ENCODE assay signal across 32 cellular contexts in the genomic region with DNA sequence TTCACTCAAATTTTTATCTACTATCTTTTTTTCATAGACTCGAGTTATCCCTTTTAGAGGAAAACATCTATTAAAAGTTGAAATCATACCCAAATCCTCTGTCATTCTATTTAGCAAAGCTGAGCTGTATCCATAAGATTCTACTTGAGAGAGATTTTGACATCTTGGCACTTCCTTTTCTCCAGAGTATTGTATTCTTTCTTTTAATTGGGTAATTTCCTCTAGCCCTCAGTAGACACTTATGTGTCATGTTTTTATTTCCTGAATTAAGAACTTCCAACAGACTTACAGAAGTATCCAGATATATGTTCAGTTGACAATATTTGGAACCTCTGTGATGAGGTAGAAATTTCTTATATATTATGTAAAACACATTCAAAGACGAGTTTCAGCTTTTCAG.
"Had no signal": no experiment of that assay in that cellular context is flagged by ENCODE, and none has a peak within 500 bp of the region (broad histone marks: within the 10 kb centered on the region; RNA-seq: fewer than 3 reads in every experiment).

No MANE protein-coding gene starts in this region.

- H3K9me3 ChIP-seq: ascending aorta, breast epithelium, gastrocnemius medialis had no signal

- H3K27ac Mint-ChIP-seq: activated CD4-positive, alpha-beta memory T cell treated with anti-CD3 and anti-CD28 coated beads for 36 hours; activated CD4-positive, alpha-beta T cell treated with anti-CD3 and anti-CD28 coated beads for 36 hours; activated CD4-positive, alpha-beta T cell treated with anti-CD3 and anti-CD28 coated beads, Interleukin-2, amount 10 ng/mL, durations not matched to agents 24 days and 14 days; activated CD8-positive, alpha-beta memory T cell treated with anti-CD3 and anti-CD28 coated beads, Interleukin-2, amount 10 ng/mL, durations not matched to agents 7 days and 5 days; activated CD8-positive, alpha-beta T cell treated with anti-CD3 and anti-CD28 coated beads, Interleukin-2, amount 10 ng/mL, durations not matched to agents 7 days and 5 days; activated naive CD4-positive, alpha-beta T cell treated with anti-CD3 and anti-CD28 coated beads, Interleukin-2, amount 10 ng/mL, durations not matched to agents 7 days and 5 days; activated naive CD4-positive, alpha-beta T cell treated with anti-CD3 and anti-CD28 coated beads, Interleukin-2, amount 50 U/mL, for 72 hours; activated naive CD8-positive, alpha-beta T cell treated with anti-CD3 and anti-CD28 coated beads, Interleukin-2, amount 10 ng/mL, durations not matched to agents 7 days and 5 days; activated T-cell treated with anti-CD3 and anti-CD28 coated beads, Interleukin-2, amount 50 U/mL, for 72 hours; brain; dendritic cell treated with granulocyte-macrophage colony-stimulating factor and Interleukin-4, amounts not matched to agents 40 ng/mL and 50 ng/mL, for 4 days; T-cell; T-helper 1 cell treated with Interleukin-12 subunit alpha and Interleukin-12 subunit beta and Interleukin-4 antibody, amounts not matched to agents 30 μg/mL and 1 μg/mL, for 36 hours; T-helper 2 cell treated with Interferon-gamma antibody and Interleukin-4, amounts not matched to agents 5 μg/mL and 100 μg/mL, for 36 hours had no signal

- H3K27me3 ChIP-seq: ascending aorta, breast epithelium, foreskin keratinocyte, gastrocnemius medialis, heart left ventricle had no signal

- H3K36me3 ChIP-seq: ascending aorta, breast epithelium, gastrocnemius medialis, heart left ventricle had no signal

- H3K27ac ChIP-seq: ascending aorta, breast epithelium, coronary artery, foreskin keratinocyte, gastrocnemius medialis, heart left ventricle had no signal

- ATAC-seq: activated CD4-positive, alpha-beta T cell treated with anti-CD3 and anti-CD28 coated beads for 36 hours; activated CD8-positive, alpha-beta memory T cell treated with anti-CD3 and anti-CD28 coated beads, Interleukin-2, amount 10 ng/mL, durations not matched to agents 7 days and 5 days; activated CD8-positive, alpha-beta T cell treated with anti-CD3 and anti-CD28 coated beads, Interleukin-2, amount 10 ng/mL, durations not matched to agents 7 days and 5 days; activated naive CD4-positive, alpha-beta T cell treated with anti-CD3 and anti-CD28 coated beads, Interleukin-2, amount 50 U/mL, for 72 hours; activated T-cell treated with anti-CD3 and anti-CD28 coated beads, Interleukin-2, amount 50 U/mL, for 72 hours; esophagus mucosa; foreskin keratinocyte; gastrocnemius medialis; heart left ventricle; T-cell had no signal

- H3K27me3 Mint-ChIP-seq: activated CD4-positive, alpha-beta memory T cell treated with anti-CD3 and anti-CD28 coated beads for 36 hours; activated CD4-positive, alpha-beta T cell treated with anti-CD3 and anti-CD28 coated beads, Interleukin-2, amount 10 ng/mL, durations not matched to agents 24 days and 14 days; activated CD8-positive, alpha-beta memory T cell treated with anti-CD3 and anti-CD28 coated beads, Interleukin-2, amount 10 ng/mL, durations not matched to agents 7 days and 5 days; activated naive CD4-positive, alpha-beta T cell treated with anti-CD3 and anti-CD28 coated beads, Interleukin-2, amount 10 ng/mL, durations not matched to agents 7 days and 5 days; activated naive CD8-positive, alpha-beta T cell treated with anti-CD3 and anti-CD28 coated beads, Interleukin-2, amount 10 ng/mL, durations not matched to agents 7 days and 5 days; brain; dendritic cell treated with granulocyte-macrophage colony-stimulating factor and Interleukin-4, amounts not matched to agents 40 ng/mL and 50 ng/mL, for 4 days had no signal

- H3K4me3 Mint-ChIP-seq: activated CD4-positive, alpha-beta memory T cell treated with anti-CD3 and anti-CD28 coated beads for 36 hours; activated CD4-positive, alpha-beta T cell treated with anti-CD3 and anti-CD28 coated beads for 36 hours; activated CD4-positive, alpha-beta T cell treated with anti-CD3 and anti-CD28 coated beads, Interleukin-2, amount 10 ng/mL, durations not matched to agents 24 days and 14 days; activated CD8-positive, alpha-beta memory T cell treated with anti-CD3 and anti-CD28 coated beads, Interleukin-2, amount 10 ng/mL, durations not matched to agents 7 days and 5 days; activated CD8-positive, alpha-beta T cell treated with anti-CD3 and anti-CD28 coated beads, Interleukin-2, amount 10 ng/mL, durations not matched to agents 7 days and 5 days; activated naive CD4-positive, alpha-beta T cell treated with anti-CD3 and anti-CD28 coated beads, Interleukin-2, amount 10 ng/mL, durations not matched to agents 7 days and 5 days; activated naive CD8-positive, alpha-beta T cell treated with anti-CD3 and anti-CD28 coated beads, Interleukin-2, amount 10 ng/mL, durations not matched to agents 7 days and 5 days; activated T-cell treated with anti-CD3 and anti-CD28 coated beads, Interleukin-2, amount 50 U/mL, for 72 hours; brain; central memory CD8-positive, alpha-beta T cell; dendritic cell treated with granulocyte-macrophage colony-stimulating factor and Interleukin-4, amounts not matched to agents 40 ng/mL and 50 ng/mL, for 4 days; T-cell; T-helper 1 cell treated with Interleukin-12 subunit alpha and Interleukin-12 subunit beta and Interleukin-4 antibody, amounts not matched to agents 30 μg/mL and 1 μg/mL, for 36 hours; T-helper 2 cell treated with Interferon-gamma antibody and Interleukin-4, amounts not matched to agents 5 μg/mL and 100 μg/mL, for 36 hours had no signal

- H3K4me1 ChIP-seq: ascending aorta, breast epithelium, foreskin keratinocyte, gastrocnemius medialis, heart left ventricle had no signal

- DNase-seq: activated CD4-positive, alpha-beta memory T cell treated with anti-CD3 and anti-CD28 coated beads for 36 hours; activated CD4-positive, alpha-beta T cell treated with anti-CD3 and anti-CD28 coated beads for 36 hours; activated CD4-positive, alpha-beta T cell treated with anti-CD3 and anti-CD28 coated beads, Interleukin-2, amount 10 ng/mL, durations not matched to agents 24 days and 14 days; activated CD4-positive, CD25-positive, alpha-beta regulatory T cell; activated CD4-positive, CD25-positive, alpha-beta regulatory T cell treated with anti-CD3 and anti-CD28 coated beads, Interleukin-2, amount 50 U/mL, for 72 hours; activated CD8-positive, alpha-beta memory T cell treated with anti-CD3 and anti-CD28 coated beads, Interleukin-2, amount 10 ng/mL, durations not matched to agents 7 days and 5 days; activated CD8-positive, alpha-beta memory T cell treated with anti-CD3 and anti-CD28 coated beads, Interleukin-2, amount 50 U/mL, for 4 hours; activated CD8-positive, alpha-beta T cell treated with anti-CD3 and anti-CD28 coated beads, Interleukin-2, amount 10 ng/mL, durations not matched to agents 7 days and 5 days; activated gamma-delta T cell; activated naive CD4-positive, alpha-beta T cell; activated naive CD4-positive, alpha-beta T cell treated with anti-CD3 and anti-CD28 coated beads, Interleukin-2, amount 10 ng/mL, durations not matched to agents 7 days and 5 days; activated naive CD8-positive, alpha-beta T cell treated with anti-CD3 and anti-CD28 coated beads, Interleukin-2, amount 10 ng/mL, durations not matched to agents 7 days and 5 days; activated T-cell treated with anti-CD3 and anti-CD28 coated beads, Interleukin-2, amount 50 U/mL, for 1 hour; activated T-cell treated with anti-CD3 and anti-CD28 coated beads, Interleukin-2, amount 50 U/mL, for 72 hours; effector CD4-positive, alpha-beta T cell; foreskin keratinocyte; gastrocnemius medialis; glutamatergic neuron; heart left ventricle; T-cell; T1000 had no signal

- FAIRE-seq: endometrium had no signal

- H3K36me3 Mint-ChIP-seq: activated CD4-positive, alpha-beta memory T cell treated with anti-CD3 and anti-CD28 coated beads for 36 hours; activated CD8-positive, alpha-beta memory T cell treated with anti-CD3 and anti-CD28 coated beads, Interleukin-2, amount 10 ng/mL, durations not matched to agents 7 days and 5 days; activated naive CD4-positive, alpha-beta T cell treated with anti-CD3 and anti-CD28 coated beads, Interleukin-2, amount 10 ng/mL, durations not matched to agents 7 days and 5 days; activated naive CD8-positive, alpha-beta T cell treated with anti-CD3 and anti-CD28 coated beads, Interleukin-2, amount 10 ng/mL, durations not matched to agents 7 days and 5 days; brain; T-cell had no signal

- H3K4me3 ChIP-seq: ascending aorta, breast epithelium, coronary artery, gastrocnemius medialis, heart left ventricle had no signal

- H3K4me1 Mint-ChIP-seq: activated CD4-positive, alpha-beta T cell treated with anti-CD3 and anti-CD28 coated beads for 36 hours; activated CD4-positive, alpha-beta T cell treated with anti-CD3 and anti-CD28 coated beads, Interleukin-2, amount 10 ng/mL, durations not matched to agents 24 days and 14 days; activated naive CD4-positive, alpha-beta T cell treated with anti-CD3 and anti-CD28 coated beads, Interleukin-2, amount 10 ng/mL, durations not matched to agents 7 days and 5 days; activated naive CD8-positive, alpha-beta T cell treated with anti-CD3 and anti-CD28 coated beads, Interleukin-2, amount 10 ng/mL, durations not matched to agents 7 days and 5 days; brain; central memory CD8-positive, alpha-beta T cell; T-cell had no signal
